In genomic region chr1:67948155-67949075, GRCh38 we compare ENCODE assay signal across 15 cellular contexts.
DNase-seq lines count a peak whose midpoint lies in the region; ATAC-seq and TF ChIP-seq lines count a peak whose summit lies in the region.
"Had no signal": no experiment of that assay in that cellular context is flagged by ENCODE, and none has a peak within 500 bp of the region (broad histone marks: within the 10 kb centered on the region; RNA-seq: fewer than 3 reads in every experiment).

No MANE protein-coding gene starts in this region.

- peak; percentile 48 for ATAC-seq in left lung
- ATAC-seq in GM18870 (IDR thresholded peaks at IDR 0.05; ENCODE audit: unreplicated experiment), result no peak
- ATAC-seq: K562, Panc1 had no signal

- TF ChIP-seq CTCF in cardiac fibroblast (IDR thresholded peaks at IDR 0.05; ENCODE audit: low read depth, low read length) (no peak), left lung (IDR thresholded peaks at IDR 0.05) (no peak), A673 (conservative IDR thresholded peaks at IDR 0.05; ENCODE audit: low read depth, low read length) (no peak)

- no TSS peak for BruUV-seq in A673 (replicated peaks; lab: Mats Ljungman, UMichigan)

- H3K9me3 ChIP-seq in left lung (no peaks in the 10 kb centered on the region), A673 (ENCODE audit: low read depth, low read length, poor library complexity, severe bottlenecking) (no peaks in the 10 kb centered on the region)
- H3K9me3 ChIP-seq: pancreas had no signal

- intact Hi-C loops in left lung (cut with DNase I), result no loop called here
- intact Hi-C loops in A673 (cut with micrococcal nuclease; ENCODE audit: unreplicated experiment), result no loop called here

- CTCF ChIA-PET in A673 (lab: Charles Lee), result no interaction called here

- H3K36me3 ChIP-seq in left lung (no peaks in the 10 kb centered on the region), A673 (ENCODE audit: insufficient read depth, low read length, poor library complexity, severe bottlenecking) (no peaks in the 10 kb centered on the region)
- H3K36me3 ChIP-seq: pancreas had no signal

- no peaks in the 10 kb centered on the region for H3K4me1 ChIP-seq in left lung
- no peaks in the 10 kb centered on the region for H3K4me1 ChIP-seq in A673 (ENCODE audit: insufficient read depth, low read length, poor library complexity, severe bottlenecking)
- H3K4me1 ChIP-seq: pancreas had no signal

- DNase-seq in AG08396 (ENCODE audit: low spot score) (peak; percentile 58), HS-5 (ENCODE audit: low read depth) (peak; percentile 61), cardiac fibroblast (ENCODE audit: low read depth in 2 of 2) (peak; percentile 66 to 77), left lung (no peak), A673 (ENCODE audit: low spot score) (no peak), DMS153 (lab: John Stamatoyannopoulos, UW) (no peak)
- no peak for DNase-seq in activated effector memory CD4-positive, alpha-beta T cell treated with Interleukin-2 at 50 U/mL for 16 hours
- DNase-seq: cerebellar nuclear complex, GOT3, NCI-H446 treated with DMSO at 0.1 percent for 48 hours, pancreas, T-helper 2 cell had no signal

- POLR2A ChIA-PET in A673 (lab: Charles Lee; ENCODE audit: low non-redundant PET), result no interaction called here

- no peak overlapping the region for H3K4me3 ChIP-seq in cardiac fibroblast (replicated peaks in 1 of 2; ENCODE audit: low read depth in 2 of 2, low read length in 2 of 2)
- no peak overlapping the region for H3K4me3 ChIP-seq in left lung
- H3K4me3 ChIP-seq in A673 (ENCODE audit: low read depth, low read length, poor library complexity, severe bottlenecking), result no peak overlapping the region
- H3K4me3 ChIP-seq: K562, pancreas had no signal

- H3K27ac ChIP-seq in left lung (no peak overlapping the region), A673 (ENCODE audit: low read depth, low read length, poor library complexity, severe bottlenecking) (no peak overlapping the region)
- H3K27ac ChIP-seq: pancreas had no signal

- H3K27me3 ChIP-seq in left lung (peaks cover 0 to 6% of the 10 kb centered on the region in 2 donors), A673 (replicated peaks; ENCODE audit: insufficient read depth, low read depth, low read length, poor library complexity) (no peaks in the 10 kb centered on the region)
- H3K27me3 ChIP-seq: pancreas had no signal

Comparison
In these comparisons a context has a peak if more than half of its experiments do, and no peak if none do; other contexts are left out.
1. DNase-seq: peak in AG08396 (single experiment), HS-5 (single experiment) and cardiac fibroblast (2 of 2); none in left lung (0 of 2), A673 (single experiment), DMS153 (single experiment) and activated effector memory CD4-positive, alpha-beta T cell treated with Interleukin-2 at 50 U/mL for 16 hours (single experiment).